26 cellular contexts compared by ENCODE assay signal in the genomic region with DNA sequence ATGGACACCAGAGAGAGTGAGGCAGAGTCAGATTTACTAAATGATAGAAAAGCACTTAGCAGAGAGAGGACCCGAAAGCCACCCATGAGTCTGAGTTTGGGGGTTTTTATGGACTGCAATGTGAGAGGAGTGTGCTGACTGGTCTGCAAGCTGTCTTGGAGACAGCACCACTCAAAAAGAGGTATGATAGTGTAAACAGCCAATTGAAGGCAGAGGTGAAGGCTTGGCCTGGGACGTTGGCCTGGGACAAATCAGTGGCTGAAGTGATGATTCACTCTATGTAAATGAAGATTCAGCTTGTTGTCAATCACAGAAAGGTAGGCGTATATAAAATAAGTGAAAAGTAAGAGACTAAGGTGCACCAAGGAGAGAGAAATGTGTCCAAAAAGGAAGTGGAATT.
"Had no signal": no experiment of that assay in that cellular context is flagged by ENCODE, and none has a peak within 500 bp of the region (broad histone marks: within the 10 kb centered on the region; RNA-seq: fewer than 3 reads in every experiment).

No MANE protein-coding gene starts in this region.

- DNase-seq: dermis blood vessel endothelial cell; dorsolateral prefrontal cortex; effector CD4-positive, alpha-beta T cell; effector memory CD4-positive, alpha-beta T cell; erythroblast; esophagus squamous epithelium; foreskin fibroblast; foreskin melanocyte; gastrocnemius medialis; glutamatergic neuron; head of caudate nucleus; heart right ventricle; hippocampal formation; kidney; kidney glomerular epithelial cell; left lung; left ventricle myocardium superior; lower lobe of right lung; mesenchymal stem cell; naive thymus-derived CD4-positive, alpha-beta T cell had no signal

- ATAC-seq: esophagus mucosa; gastrocnemius medialis; heart right ventricle; left lung; left ventricle myocardium superior; lower lobe of right lung; naive thymus-derived CD4-positive, alpha-beta T cell had no signal

- H3K36me3 ChIP-seq: esophagus squamous epithelium, gastrocnemius medialis, heart right ventricle, left lung, lower lobe of right lung had no signal

- H3K9me3 ChIP-seq: esophagus squamous epithelium, gastrocnemius medialis had no signal

- H3K36me3 Mint-ChIP-seq: mesothelial cell of epicardium; naive thymus-derived CD4-positive, alpha-beta T cell had no signal

- H3K27ac ChIP-seq: coronary artery, dorsolateral prefrontal cortex, epithelial cell of prostate, esophagus squamous epithelium, gastrocnemius medialis, heart right ventricle, left lung, lower lobe of right lung had no signal

- H3K4me3 ChIP-seq: coronary artery, dorsolateral prefrontal cortex, esophagus squamous epithelium, gastrocnemius medialis, heart right ventricle, left lung, lower lobe of right lung had no signal

- H3K4me1 ChIP-seq: esophagus squamous epithelium, gastrocnemius medialis, heart right ventricle, left lung, lower lobe of right lung had no signal

- H3K4me1 Mint-ChIP-seq: naive thymus-derived CD4-positive, alpha-beta T cell had no signal

- H3K27ac Mint-ChIP-seq: mesothelial cell of epicardium; naive thymus-derived CD4-positive, alpha-beta T cell had no signal

- H3K27me3 Mint-ChIP-seq: naive thymus-derived CD4-positive, alpha-beta T cell had no signal

- H3K4me3 Mint-ChIP-seq: mesothelial cell of epicardium; naive thymus-derived CD4-positive, alpha-beta T cell had no signal

- FAIRE-seq: endothelial cell of umbilical vein, islet of Langerhans had no signal

- H3K27me3 ChIP-seq: dorsolateral prefrontal cortex, esophagus squamous epithelium, gastrocnemius medialis, heart right ventricle, left lung had no signal
